ENCODE assay signal across 10 cellular contexts in the genomic region with DNA sequence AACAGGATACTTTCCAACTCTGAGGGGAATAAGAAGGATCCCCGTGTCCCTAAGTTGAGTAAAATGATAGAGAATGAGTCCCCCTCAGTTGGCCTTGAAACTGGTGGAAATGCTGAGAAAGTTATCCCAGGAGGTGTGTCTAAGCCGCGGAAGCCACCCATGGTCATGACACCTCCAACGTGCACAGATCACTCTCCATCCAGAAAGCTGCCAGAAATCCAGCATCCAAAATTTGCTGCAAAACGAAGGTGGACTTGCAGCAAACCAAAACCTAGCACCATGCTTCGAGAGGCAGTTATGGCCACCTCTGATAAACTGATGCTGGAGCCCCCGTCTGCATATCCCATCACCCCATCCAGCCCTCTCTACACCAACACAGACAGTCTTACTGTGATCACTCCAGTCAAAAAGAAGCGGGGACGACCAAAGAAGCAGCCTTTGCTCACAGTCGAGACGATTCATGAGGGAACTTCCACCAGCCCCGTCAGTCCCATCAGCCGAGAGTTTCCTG.
"Had no signal": no experiment of that assay in that cellular context is flagged by ENCODE, and none has a peak within 500 bp of the region (broad histone marks: within the 10 kb centered on the region; RNA-seq: fewer than 3 reads in every experiment).

No MANE protein-coding gene starts in this region.

- H3K27ac Mint-ChIP-seq: HFFc6 had no signal

- H3K4me3 ChIP-seq: GM23248, HAP-1, K562 had no signal

- H3K4me3 Mint-ChIP-seq: HFFc6 had no signal

- H3K27ac ChIP-seq: GM23248, HL-60 had no signal

- ATAC-seq: HCT116, K562 had no signal

- H3K36me3 ChIP-seq: HAP-1 had no signal

- H3K4me1 ChIP-seq: HAP-1 had no signal

- DNase-seq: GM23248, GOT3, H7, HFFc6, IMR-90, KG1 had no signal

- H3K9me3 ChIP-seq: HAP-1 had no signal
